Comparison of ENCODE assay signal across 38 cellular contexts in genomic region chr5:123264399-123264798, GRCh38.
"Had no signal": no experiment of that assay in that cellular context is flagged by ENCODE, and none has a peak within 500 bp of the region (broad histone marks: within the 10 kb centered on the region; RNA-seq: fewer than 3 reads in every experiment).

No MANE protein-coding gene starts in this region.

- H3K27me3 ChIP-seq: cardiac muscle cell, Peyer's patch, SJSA1 had no signal

- H3K4me1 ChIP-seq: Peyer's patch, SJSA1 had no signal

- H3K4me3 Mint-ChIP-seq: activated B cell treated with CpG ODN at 0.5 μM for 24 hours; activated CD4-positive, alpha-beta memory T cell treated with anti-CD3 and anti-CD28 coated beads, Interleukin-2, amount 10 ng/mL, durations not matched to agents 7 days and 5 days; activated CD8-positive, alpha-beta memory T cell treated with anti-CD3 and anti-CD28 coated beads, Interleukin-2, amount 10 ng/mL, durations not matched to agents 7 days and 5 days; activated naive CD8-positive, alpha-beta T cell treated with anti-CD3 and anti-CD28 coated beads for 36 hours; activated T-helper 17 cell treated with anti-CD3 and anti-CD28 coated beads, Interleukin-2, amount 50 U/mL, for 72 hours; central memory CD8-positive, alpha-beta T cell; T-helper 17 cell had no signal

- ATAC-seq: activated CD8-positive, alpha-beta memory T cell treated with anti-CD3 and anti-CD28 coated beads, Interleukin-2, amount 10 ng/mL, durations not matched to agents 7 days and 5 days; activated T-helper 17 cell treated with anti-CD3 and anti-CD28 coated beads, Interleukin-2, amount 50 U/mL, for 72 hours; PC-3; T-helper 17 cell had no signal

- H3K4me2 ChIP-seq: SK-N-SH had no signal

- H3K9me3 Mint-ChIP-seq: activated B cell treated with CpG ODN at 0.5 μM for 24 hours; activated CD4-positive, alpha-beta memory T cell treated with anti-CD3 and anti-CD28 coated beads, Interleukin-2, amount 10 ng/mL, durations not matched to agents 7 days and 5 days; activated naive CD8-positive, alpha-beta T cell treated with anti-CD3 and anti-CD28 coated beads for 36 hours; activated T-helper 17 cell treated with anti-CD3 and anti-CD28 coated beads, Interleukin-2, amount 50 U/mL, for 72 hours; central memory CD8-positive, alpha-beta T cell had no signal

- H3K27me3 Mint-ChIP-seq: activated CD4-positive, alpha-beta memory T cell treated with anti-CD3 and anti-CD28 coated beads, Interleukin-2, amount 10 ng/mL, durations not matched to agents 7 days and 5 days; activated CD8-positive, alpha-beta memory T cell treated with anti-CD3 and anti-CD28 coated beads, Interleukin-2, amount 10 ng/mL, durations not matched to agents 7 days and 5 days; activated naive CD8-positive, alpha-beta T cell treated with anti-CD3 and anti-CD28 coated beads for 36 hours; central memory CD8-positive, alpha-beta T cell had no signal

- H3K36me3 ChIP-seq: cardiac muscle cell, Peyer's patch, SJSA1 had no signal

- H3K9ac ChIP-seq: SK-N-SH had no signal

- DNase-seq: activated B cell treated with CpG ODN at 0.5 μM for 24 hours; activated CD4-positive, alpha-beta memory T cell treated with anti-CD3 and anti-CD28 coated beads, Interleukin-2, amount 10 ng/mL, durations not matched to agents 7 days and 5 days; activated CD4-positive, alpha-beta T cell treated with anti-CD3 and anti-CD28 coated beads for 48 hours; activated CD4-positive, CD25-positive, alpha-beta regulatory T cell treated with anti-CD3 and anti-CD28 coated beads, Interleukin-2, amount 50 U/mL, for 72 hours; activated CD8-positive, alpha-beta memory T cell treated with anti-CD3 and anti-CD28 coated beads for 24 hours; activated CD8-positive, alpha-beta memory T cell treated with anti-CD3 and anti-CD28 coated beads, Interleukin-2, amount 10 ng/mL, durations not matched to agents 7 days and 5 days; activated CD8-positive, alpha-beta memory T cell treated with anti-CD3 and anti-CD28 coated beads, Interleukin-2, amount 50 U/mL, for 48 hours; activated effector memory CD4-positive, alpha-beta T cell treated with anti-CD3 and anti-CD28 coated beads, Interleukin-2, amount 50 U/mL, for 16 hours; activated naive CD4-positive, alpha-beta T cell; activated naive CD4-positive, alpha-beta T cell treated with anti-CD3 and anti-CD28 coated beads, Interleukin-2, amount 50 U/mL, for 16 hours; activated naive CD8-positive, alpha-beta T cell treated with anti-CD3 and anti-CD28 coated beads for 36 hours; activated T-cell treated with anti-CD3 and anti-CD28 coated beads, Interleukin-2, amount 50 U/mL, for 48 hours; amniotic stem cell; aorta; Karpas-422; KBM-7; NCI-H1092; NCI-H146; NCI-H187 treated with DMSO at 0.1 percent for 48 hours; NCI-H2081; NCI-H2171 treated with DMSO at 0.1 percent for 48 hours; NCI-H2227 treated with DMSO at 0.1 percent for 48 hours; NCI-H446; NCI-H510A treated with DMSO at 0.1 percent for 48 hours; NCI-H526 treated with DMSO at 0.1 percent for 48 hours; NK-92 treated with Interleukin-12 subunit alpha and Interleukin-12 subunit beta, amount 100 ng/mL, for 24 hours; PC-3; Peyer's patch; RPMI8226; SHP77 treated with DMSO at 0.1 percent for 48 hours; SK-N-SH; T-helper 17 cell; T-helper 9 cell had no signal

- H3K27ac ChIP-seq: cardiac muscle cell, Peyer's patch, SJSA1, VCaP had no signal

- H3K9me3 ChIP-seq: Peyer's patch, SJSA1, SK-N-SH had no signal

- H3K4me3 ChIP-seq: cardiac muscle cell, Peyer's patch, SJSA1 had no signal

- H3K27ac Mint-ChIP-seq: activated B cell treated with CpG ODN at 0.5 μM for 24 hours; activated CD4-positive, alpha-beta memory T cell treated with anti-CD3 and anti-CD28 coated beads, Interleukin-2, amount 10 ng/mL, durations not matched to agents 7 days and 5 days; activated CD8-positive, alpha-beta memory T cell treated with anti-CD3 and anti-CD28 coated beads, Interleukin-2, amount 10 ng/mL, durations not matched to agents 7 days and 5 days; activated naive CD8-positive, alpha-beta T cell treated with anti-CD3 and anti-CD28 coated beads for 36 hours; activated T-helper 17 cell treated with anti-CD3 and anti-CD28 coated beads, Interleukin-2, amount 50 U/mL, for 72 hours; T-helper 17 cell had no signal

- H3K4me1 Mint-ChIP-seq: activated B cell treated with CpG ODN at 0.5 μM for 24 hours; activated CD4-positive, alpha-beta memory T cell treated with anti-CD3 and anti-CD28 coated beads, Interleukin-2, amount 10 ng/mL, durations not matched to agents 7 days and 5 days; activated T-helper 17 cell treated with anti-CD3 and anti-CD28 coated beads, Interleukin-2, amount 50 U/mL, for 72 hours; central memory CD8-positive, alpha-beta T cell; T-helper 17 cell had no signal

- H3K36me3 Mint-ChIP-seq: activated CD8-positive, alpha-beta memory T cell treated with anti-CD3 and anti-CD28 coated beads, Interleukin-2, amount 10 ng/mL, durations not matched to agents 7 days and 5 days; activated naive CD8-positive, alpha-beta T cell treated with anti-CD3 and anti-CD28 coated beads for 36 hours had no signal
